In the genomic region with DNA sequence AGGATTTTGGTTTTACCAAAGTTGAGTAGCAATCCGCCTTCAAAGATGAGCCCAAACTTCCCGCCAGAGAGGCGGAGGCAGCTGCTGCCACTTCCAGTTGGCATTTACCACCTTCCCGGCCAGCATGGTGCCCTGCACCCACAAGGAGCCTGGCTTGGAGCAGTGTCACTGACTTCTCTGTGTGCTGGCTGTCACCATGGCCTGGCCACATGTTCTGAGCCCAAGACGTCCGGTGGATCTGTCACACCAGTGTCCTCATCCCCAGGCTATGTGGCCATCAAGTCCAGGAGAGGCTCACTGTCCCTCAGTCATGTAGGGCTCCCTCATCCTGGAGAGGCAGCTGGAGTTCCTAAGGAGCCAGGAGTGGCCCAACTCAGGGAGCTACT, we compare ENCODE assay signal across 15 cellular contexts.
DNase-seq lines count a peak whose midpoint lies in the region; ATAC-seq and TF ChIP-seq lines count a peak whose summit lies in the region.
"Had no signal": no experiment of that assay in that cellular context is flagged by ENCODE, and none has a peak within 500 bp of the region (broad histone marks: within the 10 kb centered on the region; RNA-seq: fewer than 3 reads in every experiment).

No MANE protein-coding gene starts in this region.

- H2AK5ac ChIP-seq in neuronal stem cell (ENCODE audit: low read depth, low read length) = peak overlapping the region; percentile 31

- no peaks in the 10 kb centered on the region for H3K27me3 ChIP-seq in esophagus muscularis mucosa
- H3K27me3 ChIP-seq in neuronal stem cell (ENCODE audit: control insufficient read depth in 3 of 3, insufficient read depth in 3 of 3, low read depth in 1 of 3, low read length in 3 of 3) = no peaks in the 10 kb centered on the region
- no peaks in the 10 kb centered on the region for H3K27me3 ChIP-seq in CD8-positive, alpha-beta memory T cell (ENCODE audit: insufficient read depth, low read length, poor library complexity, severe bottlenecking)

- no peaks in the 10 kb centered on the region for H3K36me3 ChIP-seq in esophagus muscularis mucosa
- H3K36me3 ChIP-seq in neuronal stem cell (replicated peaks in 1 of 2; ENCODE audit: control insufficient read depth in 2 of 2, insufficient read depth in 2 of 2, low read length in 2 of 2) = no peaks in the 10 kb centered on the region
- H3K36me3 ChIP-seq in CD8-positive, alpha-beta memory T cell (ENCODE audit: insufficient read depth, low read length) = no peaks in the 10 kb centered on the region

- peak; percentile 88 for DNase-seq in esophagus muscularis mucosa (ENCODE audit: extremely low spot score)
- no peak for DNase-seq in neuronal stem cell (ENCODE audit: low spot score)
- peak in 28 of 49 donors; percentile 6 to 75 (median 38) for DNase-seq in substantia nigra (lab: John Stamatoyannopoulos, UW)
- DNase-seq in CD8-positive, alpha-beta memory T cell = no peak
- DNase-seq: ACHN; CD4-positive, alpha-beta T cell; DMS79 treated with DMSO at 0.1 percent for 48 hours; MV-4-11; NCI-H1436; NCI-H2029 treated with DMSO at 0.1 percent for 48 hours; NCI-H510A treated with DMSO at 0.1 percent for 48 hours had no signal

- H2BK15ac ChIP-seq in neuronal stem cell (ENCODE audit: low read length) = no peak overlapping the region

- H3K4me2 ChIP-seq in neuronal stem cell (ENCODE audit: insufficient read depth, low read length, poor library complexity, severe bottlenecking) = no peak overlapping the region

- ATAC-seq in HG03571 (IDR thresholded peaks at IDR 0.05; ENCODE audit: unreplicated experiment) (no peak), HG02981 (IDR thresholded peaks at IDR 0.05; ENCODE audit: unreplicated experiment) (no peak)
- ATAC-seq: HCT116 had no signal

- no peak for TF ChIP-seq EP300 in esophagus muscularis mucosa (IDR thresholded peaks at IDR 0.05)

- H2BK5ac ChIP-seq in neuronal stem cell (ENCODE audit: low read length) = peak overlapping the region; percentile 40

- H3K36me3 Mint-ChIP-seq in CD8-positive, alpha-beta memory T cell = no peaks in the 10 kb centered on the region

- H3K4me3 Mint-ChIP-seq in CD8-positive, alpha-beta memory T cell = no peak overlapping the region
- H3K4me3 Mint-ChIP-seq: CD4-positive, alpha-beta T cell had no signal

- no peaks in the 10 kb centered on the region for H3K4me1 Mint-ChIP-seq in CD8-positive, alpha-beta memory T cell

- H3K14ac ChIP-seq in neuronal stem cell (ENCODE audit: low read length) = no peak overlapping the region

- H2BK12ac ChIP-seq in neuronal stem cell (ENCODE audit: low read length) = no peak overlapping the region

- H3K27ac Mint-ChIP-seq in CD8-positive, alpha-beta memory T cell = no peak overlapping the region
- H3K27ac Mint-ChIP-seq: CD4-positive, alpha-beta T cell had no signal

- H3K4me1 ChIP-seq in esophagus muscularis mucosa (peaks cover 0 to 11% (median under 1%) of the 10 kb centered on the region in 4 donors), neuronal stem cell (ENCODE audit: control insufficient read depth in 2 of 2, insufficient read depth in 1 of 2, low read depth in 1 of 2, low read length in 2 of 2) (peaks cover 5 to 14% of the 10 kb centered on the region in 2 donors)
- no peaks in the 10 kb centered on the region for H3K4me1 ChIP-seq in CD8-positive, alpha-beta memory T cell (ENCODE audit: insufficient read depth, low read length)

- H3K27me3 Mint-ChIP-seq in CD8-positive, alpha-beta memory T cell = peaks cover 5 to 38% of the 10 kb centered on the region in 2 donors

- no peak overlapping the region for H4K91ac ChIP-seq in neuronal stem cell (ENCODE audit: low read depth, low read length, poor library complexity)

- no peak overlapping the region for H4K8ac ChIP-seq in neuronal stem cell (ENCODE audit: low read depth, low read length)

- H3K9ac ChIP-seq in neuronal stem cell (ENCODE audit: low read depth, low read length, poor library complexity) = no peak overlapping the region

- H3K9me3 ChIP-seq in esophagus muscularis mucosa = peaks cover 0 to 12% (median 5%) of the 10 kb centered on the region in 4 donors
- peaks cover 9 to 44% of the 10 kb centered on the region in 2 donors for H3K9me3 ChIP-seq in neuronal stem cell (replicated peaks in 1 of 2; ENCODE audit: control insufficient read depth in 2 of 2, insufficient read depth in 1 of 2, low read depth in 1 of 2, low read length in 2 of 2)
- H3K9me3 ChIP-seq in CD8-positive, alpha-beta memory T cell (ENCODE audit: low read length) = no peaks in the 10 kb centered on the region

- H2BK120ac ChIP-seq in neuronal stem cell (ENCODE audit: low read depth, low read length) = no peak overlapping the region

- peaks cover 0 to 6% (median 0%) of the 10 kb centered on the region in 5 donors for H3K9me3 Mint-ChIP-seq in CD8-positive, alpha-beta memory T cell
- H3K9me3 Mint-ChIP-seq: CD4-positive, alpha-beta T cell had no signal

- TF ChIP-seq POLR2A in esophagus muscularis mucosa (IDR thresholded peaks at IDR 0.05; ENCODE audit: low read depth) = no peak

- CTCF ChIA-PET in CD8-positive, alpha-beta memory T cell (lab: Charles Lee) = no interaction called here

- POLR2A ChIA-PET in CD8-positive, alpha-beta memory T cell (lab: Charles Lee) = no interaction called here

- H3K4ac ChIP-seq in neuronal stem cell (ENCODE audit: low read length) = no peak overlapping the region

- TF ChIP-seq CTCF in esophagus muscularis mucosa (IDR thresholded peaks at IDR 0.05) = no peak

- no peak overlapping the region for H2AFZ ChIP-seq in neuronal stem cell (ENCODE audit: low read length)

- H3K27ac ChIP-seq in cingulate gyrus (ENCODE audit: low read depth, low read length) (peak overlapping the region; percentile 39), esophagus muscularis mucosa (replicated peaks in 1 of 4) (peak overlapping the region; percentile 37 to 59 (median 44)), neuronal stem cell (replicated peaks; ENCODE audit: low read length) (no peak overlapping the region), substantia nigra (ENCODE audit: low read depth, low read length, poor library complexity, severe bottlenecking) (peak overlapping the region; percentile 31)
- no peak overlapping the region for H3K27ac ChIP-seq in CD8-positive, alpha-beta memory T cell (ENCODE audit: low read depth, low read length)

- H3K18ac ChIP-seq in neuronal stem cell (ENCODE audit: low read length) = peak overlapping the region; percentile 7

- intact Hi-C loops in esophagus muscularis mucosa (cut with DNase I) = no loop called here

- no peaks in the 10 kb centered on the region for H3K79me1 ChIP-seq in neuronal stem cell (ENCODE audit: low read depth, low read length)

- 85% methylated on average over 6 of the region's 6 CpGs for WGBS in esophagus muscularis mucosa
- no CpG with 5 or more reads among the region's 6 CpGs for WGBS in neuronal stem cell (ENCODE audit: extremely low coverage in 2 of 2, insufficient read length in 2 of 2, insufficient replicate concordance in 1 of 2), 2 donors

- no peak overlapping the region for H3K4me3 ChIP-seq in esophagus muscularis mucosa
- H3K4me3 ChIP-seq in neuronal stem cell (ENCODE audit: low read length in 2 of 2) = no peak overlapping the region
- H3K4me3 ChIP-seq in CD8-positive, alpha-beta memory T cell (ENCODE audit: low read length) = no peak overlapping the region

- no peak overlapping the region for H3K23ac ChIP-seq in neuronal stem cell (ENCODE audit: low read depth, low read length, poor library complexity)

Comparison
In these comparisons a context has a peak if more than half of its experiments do, and no peak if none do; other contexts are left out.
1. H3K27ac ChIP-seq: peak in cingulate gyrus (single experiment), esophagus muscularis mucosa (4 of 4) and substantia nigra (single experiment); none in neuronal stem cell (single experiment) and CD8-positive, alpha-beta memory T cell (single experiment).
2. DNase-seq: peak in esophagus muscularis mucosa (single experiment) and substantia nigra (28 of 49); none in neuronal stem cell (single experiment) and CD8-positive, alpha-beta memory T cell (0 of 5).